In the genomic region with DNA sequence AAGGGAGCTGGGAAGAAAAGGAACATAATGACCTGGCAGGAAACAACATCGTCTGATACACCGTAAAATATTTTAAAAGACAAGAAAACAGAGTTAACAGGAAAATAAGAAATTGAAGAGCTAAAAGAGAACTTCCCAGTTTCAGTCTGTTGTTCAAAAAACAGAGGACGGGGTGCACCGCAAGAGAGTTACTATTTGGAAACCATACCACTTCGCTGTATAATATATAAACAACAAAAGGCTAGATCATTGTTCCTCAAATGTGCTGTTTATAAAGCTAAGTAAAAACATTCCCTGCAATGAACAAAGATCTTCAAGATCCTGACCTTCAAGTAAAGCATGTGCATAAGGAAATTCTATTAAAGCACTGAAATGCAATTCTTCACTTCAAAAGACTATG, we compare ENCODE assay signal across 8 cellular contexts. TPM values are rescaled to one million over a fixed set of nuclear protein-coding genes. Genes with fewer than 3 reads are reported as not detected.
DNase-seq lines count a peak whose midpoint lies in the region; ATAC-seq and TF ChIP-seq lines count a peak whose summit lies in the region.

No MANE protein-coding gene starts in this region.

- H3K9ac ChIP-seq in PC-3 (ENCODE audit: low read length) = peak overlapping the region; percentile 74
- peak overlapping the region; percentile 42 for H3K9ac ChIP-seq in rectal smooth muscle tissue (ENCODE audit: low read length)

- 4 to 11% methylated on average over 5 of the region's 5 CpGs for WGBS in esophagus squamous epithelium, 2 donors

- no peak for ATAC-seq in PC-3
- no peak for ATAC-seq in GM18519 (IDR thresholded peaks at IDR 0.05; ENCODE audit: low FRiP score, unreplicated experiment)

- peaks cover 33% of the 10 kb centered on the region for H3K4me1 ChIP-seq in PC-3 (ENCODE audit: insufficient read depth, low read length)
- H3K4me1 ChIP-seq in esophagus squamous epithelium = peaks cover 11 to 72% (median 46%) of the 10 kb centered on the region in 3 donors
- peaks cover 22% of the 10 kb centered on the region for H3K4me1 ChIP-seq in rectal smooth muscle tissue (ENCODE audit: control insufficient read depth, insufficient read depth, low read length)

- no peaks in the 10 kb centered on the region for H3K9me2 ChIP-seq in PC-3 (replicated peaks; ENCODE audit: low read length)

- no TSS peak for BruUV-seq in PC-3 (replicated peaks; lab: Mats Ljungman, UMichigan)

- peak overlapping the region; percentile 58 for H3K27ac ChIP-seq in PC-3 (ENCODE audit: low read length)
- peak overlapping the region; percentile 98 to 100 (median 100) for H3K27ac ChIP-seq in esophagus squamous epithelium
- peak overlapping the region; percentile 95 for H3K27ac ChIP-seq in rectal smooth muscle tissue (ENCODE audit: low read depth, low read length)

- no peak for TF ChIP-seq CTCF in GM12875 (IDR thresholded peaks at IDR 0.05; ENCODE audit: borderline replicate concordance, insufficient read depth, low read depth, low read length)
- TF ChIP-seq CTCF in PC-3 (conservative IDR thresholded peaks at IDR 0.05; ENCODE audit: low read depth, low read length) = no peak
- no peak for TF ChIP-seq CTCF in esophagus squamous epithelium (IDR thresholded peaks at IDR 0.05)

- DNase-seq in PC-3 = no peak
- DNase-seq in esophagus squamous epithelium (lab: John Stamatoyannopoulos, UW) = no peak
- no peak for DNase-seq in NCI-H2196 (lab: John Stamatoyannopoulos, UW; ENCODE audit: unreplicated experiment)
- DNase-seq in NCI-H2227 treated with DMSO at 0.1 percent for 48 hours (lab: John Stamatoyannopoulos, UW) = no peak
- DNase-seq in NCI-H2196 treated with DMSO at 0.1 percent for 48 hours (lab: John Stamatoyannopoulos, UW; ENCODE audit: unreplicated experiment) = no peak

- POLR2A ChIA-PET in PC-3 (lab: Charles Lee; ENCODE audit: unreplicated experiment) = no interaction called here

- peaks cover 53% of the 10 kb centered on the region for H4K20me1 ChIP-seq in PC-3 (ENCODE audit: low read length)

- no peak for TF ChIP-seq POLR2A in esophagus squamous epithelium (IDR thresholded peaks at IDR 0.05)

- H3K9me3 ChIP-seq in PC-3 (ENCODE audit: low read length) = no peaks in the 10 kb centered on the region
- no peaks in the 10 kb centered on the region for H3K9me3 ChIP-seq in esophagus squamous epithelium

- H3F3A ChIP-seq in PC-3 (ENCODE audit: low read length, unreplicated experiment) = no peaks in the 10 kb centered on the region

- no peak overlapping the region for H2AFZ ChIP-seq in PC-3 (ENCODE audit: low read length)

- H3K27me3 ChIP-seq in PC-3 (ENCODE audit: low read length) = no peaks in the 10 kb centered on the region
- H3K27me3 ChIP-seq in esophagus squamous epithelium = no peaks in the 10 kb centered on the region
- H3K27me3 ChIP-seq in rectal smooth muscle tissue (ENCODE audit: control insufficient read depth, insufficient read depth, low read length) = no peaks in the 10 kb centered on the region

- intact Hi-C loops in PC-3 (cut with micrococcal nuclease) = no loop called here
- intact Hi-C loops in esophagus squamous epithelium (cut with DNase I) = no loop called here

- H3K4me2 ChIP-seq in PC-3 (ENCODE audit: low read length) = peak overlapping the region; percentile 94

- H3K36me3 ChIP-seq in PC-3 (ENCODE audit: low read depth, low read length) (no peaks in the 10 kb centered on the region), esophagus squamous epithelium (no peaks in the 10 kb centered on the region), rectal smooth muscle tissue (ENCODE audit: control insufficient read depth, insufficient read depth, low read length) (no peaks in the 10 kb centered on the region)

- H3K4me3 ChIP-seq in GM12875 (ENCODE audit: low read depth, low read length) (peak overlapping the region; percentile 61), PC-3 (ENCODE audit: low read length) (peak overlapping the region; percentile 74), esophagus squamous epithelium (peak overlapping the region; percentile 81 to 95 (median 90)), rectal smooth muscle tissue (ENCODE audit: low read length) (peak overlapping the region; percentile 67)

- CTCF ChIA-PET in PC-3 (lab: Charles Lee) = interaction anchor here (0.9 to 1.3 kb wide), 2 partner anchors 42 to 92 kb away, joined by 3 to 6 read pairs; a partner anchor contains a TSS

- peaks cover 83% of the 10 kb centered on the region for H3K79me2 ChIP-seq in PC-3 (ENCODE audit: low read length)

RNA-seq across cellular contexts. Expression of a gene that starts 2.1 kb away (rescaled TPM):
- total RNA-seq in PC-3 (2014; rRNA removed) = 13.7 and 21.8 TPM in 2 replicates
- total RNA-seq in esophagus squamous epithelium = 10 to 100 TPM; 25.8 to 32.7 (median 28.2) TPM
